ENCODE assay signal across 7 cellular contexts in the genomic region with DNA sequence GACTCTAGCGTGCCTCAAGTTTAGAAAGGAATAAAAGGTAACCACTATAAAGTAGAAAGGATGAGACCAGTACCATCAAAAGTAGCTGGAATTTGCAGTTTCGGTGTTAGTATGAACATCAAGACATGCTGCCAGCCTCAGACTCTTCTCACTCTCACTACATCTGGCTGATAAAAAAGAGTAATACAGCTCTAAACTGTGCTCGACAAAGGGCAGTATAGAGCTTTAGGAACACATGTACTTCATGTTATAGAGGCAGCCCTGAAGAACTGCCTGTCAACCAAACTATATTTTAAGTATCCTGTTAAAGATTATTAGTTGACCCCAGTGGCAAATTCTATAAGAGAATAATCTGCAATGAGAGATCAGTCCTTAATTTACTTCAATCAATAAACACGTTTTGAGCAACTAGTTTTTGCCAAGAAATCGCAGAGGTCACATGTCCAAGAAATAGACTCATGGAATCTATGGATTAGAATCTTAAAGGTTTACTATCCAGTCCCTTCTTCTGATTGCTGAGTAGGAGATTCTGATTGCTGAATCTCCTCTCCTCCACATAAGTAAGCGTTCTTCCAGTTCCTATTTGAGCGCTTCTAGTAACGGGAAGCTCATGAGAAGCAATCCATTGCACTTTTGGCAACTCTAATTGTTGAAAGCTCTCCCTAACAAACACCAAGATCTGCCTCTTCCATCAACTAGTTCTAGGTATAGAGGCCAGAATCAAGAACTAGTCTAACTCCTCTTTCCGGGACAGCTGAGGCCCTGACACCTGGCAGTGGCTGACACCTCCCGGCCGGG. TPM values are rescaled to one million over a fixed set of nuclear protein-coding genes. Genes with fewer than 3 reads are reported as not detected.
A peak's percentile ranks its signal among the peaks of the same experiment; 100 is the strongest.
DNase-seq lines count a peak whose midpoint lies in the region; ATAC-seq, FAIRE-seq and TF ChIP-seq lines count a peak whose summit lies in the region.

No MANE protein-coding gene starts in this region.

- peaks cover 20% of the 10 kb centered on the region for H3K79me2 ChIP-seq in keratinocyte (ENCODE audit: control insufficient read depth, insufficient read depth, low read length)

- H3K4me2 ChIP-seq in keratinocyte (ENCODE audit: control insufficient read depth, extremely low read depth, insufficient read depth, low read depth, low read length) = peak overlapping the region; percentile 90

- peak overlapping the region; percentile 83 for H3K9ac ChIP-seq in keratinocyte (ENCODE audit: control insufficient read depth, extremely low read depth, insufficient read depth, low read length)
- peak overlapping the region; percentile 79 to 84 for H3K9ac ChIP-seq in stomach smooth muscle (ENCODE audit: low read length in 2 of 2)

- H2AFZ ChIP-seq in keratinocyte (ENCODE audit: control insufficient read depth, low read length) = peak overlapping the region; percentile 91

- no peaks in the 10 kb centered on the region for H3K9me3 Mint-ChIP-seq in activated naive CD8-positive, alpha-beta T cell treated with anti-CD3 and anti-CD28 coated beads, Interleukin-2, amount 50 U/mL, for 24 hours

- dilution Hi-C loops in keratinocyte (cut with MboI; ENCODE audit: extremely low pct_ligation_motif_present, low sequenced_read_pairs) = no loop called here

- H3K9me3 ChIP-seq in keratinocyte (ENCODE audit: control insufficient read depth, low read depth, low read length) (no peaks in the 10 kb centered on the region), stomach smooth muscle (ENCODE audit: control insufficient read depth in 2 of 2, low read length in 2 of 2) (no peaks in the 10 kb centered on the region)

- ATAC-seq in GM18520 (IDR thresholded peaks at IDR 0.05; ENCODE audit: unreplicated experiment) (peak; percentile 11), GM21526 (IDR thresholded peaks at IDR 0.05; ENCODE audit: low FRiP score, unreplicated experiment) (no peak), HG03139 (IDR thresholded peaks at IDR 0.05; ENCODE audit: unreplicated experiment) (no peak)
- ATAC-seq in activated naive CD8-positive, alpha-beta T cell treated with anti-CD3 and anti-CD28 coated beads, Interleukin-2, amount 50 U/mL, for 24 hours = peak; percentile 21

- TF ChIP-seq CTCF in keratinocyte (optimal IDR thresholded peaks at IDR 0.05 in 1 of 3, IDR thresholded peaks at IDR 0.05 in 1 of 3, conservative IDR thresholded peaks at IDR 0.05 in 1 of 3; ENCODE audit: extremely low read depth in 1 of 3, insufficient read depth in 2 of 3, low read length in 3 of 3) = no peak

- no peaks in the 10 kb centered on the region for H3K36me3 ChIP-seq in keratinocyte (ENCODE audit: control insufficient read depth in 2 of 2, extremely low read depth in 1 of 2, insufficient read depth in 2 of 2, low read length in 2 of 2)
- no peaks in the 10 kb centered on the region for H3K36me3 ChIP-seq in stomach smooth muscle (ENCODE audit: control insufficient read depth in 2 of 2, insufficient read depth in 2 of 2, low read length in 2 of 2)

- H3K4me3 Mint-ChIP-seq in activated naive CD8-positive, alpha-beta T cell treated with anti-CD3 and anti-CD28 coated beads, Interleukin-2, amount 50 U/mL, for 24 hours = peak overlapping the region; percentile 96

- H3K27me3 Mint-ChIP-seq in activated naive CD8-positive, alpha-beta T cell treated with anti-CD3 and anti-CD28 coated beads, Interleukin-2, amount 50 U/mL, for 24 hours = peaks cover 3% of the 10 kb centered on the region

- no peak for FAIRE-seq in keratinocyte (lab: Jason Lieb, UNC)

- H3K4me3 ChIP-seq in keratinocyte (ENCODE audit: control insufficient read depth in 2 of 3, extremely low read depth in 1 of 3, insufficient read depth in 2 of 3, low read depth in 1 of 3, low read length in 3 of 3) (peak overlapping the region; percentile 70 to 86 (median 78)), stomach smooth muscle (ENCODE audit: low read length in 2 of 2) (peak overlapping the region; percentile 56 to 85)

- no peaks in the 10 kb centered on the region for H3K27me3 ChIP-seq in keratinocyte (ENCODE audit: control insufficient read depth, extremely low read depth, insufficient read depth, low read length)
- no peaks in the 10 kb centered on the region for H3K27me3 ChIP-seq in stomach smooth muscle (ENCODE audit: control insufficient read depth in 1 of 2, insufficient read depth in 2 of 2, low read length in 2 of 2)

- H3K27ac Mint-ChIP-seq in activated naive CD8-positive, alpha-beta T cell treated with anti-CD3 and anti-CD28 coated beads, Interleukin-2, amount 50 U/mL, for 24 hours = peak overlapping the region; percentile 87

- H3K9me1 ChIP-seq in keratinocyte (ENCODE audit: control insufficient read depth, extremely low read depth, insufficient read depth, low read length) = no peaks in the 10 kb centered on the region

- peaks cover 17% of the 10 kb centered on the region for H3K4me1 ChIP-seq in keratinocyte (ENCODE audit: control insufficient read depth, extremely low read depth, insufficient read depth, low read length)
- H3K4me1 ChIP-seq in stomach smooth muscle (ENCODE audit: control insufficient read depth, insufficient read depth, low read length) = peaks cover 16% of the 10 kb centered on the region

- no peaks in the 10 kb centered on the region for H4K20me1 ChIP-seq in keratinocyte (ENCODE audit: control insufficient read depth, extremely low read depth, insufficient read depth, low read length)

- DNase-seq in HT1080 (ENCODE audit: low read depth) (peak; percentile 8), keratinocyte (ENCODE audit: low read depth, low spot score) (no peak)
- no peak for DNase-seq in activated naive CD8-positive, alpha-beta T cell treated with anti-CD3 and anti-CD28 coated beads, Interleukin-2, amount 50 U/mL, for 24 hours

- peaks cover 12% of the 10 kb centered on the region for H3K36me3 Mint-ChIP-seq in activated naive CD8-positive, alpha-beta T cell treated with anti-CD3 and anti-CD28 coated beads, Interleukin-2, amount 50 U/mL, for 24 hours (ENCODE audit: low read depth)

- peaks cover 57% of the 10 kb centered on the region for H3K4me1 Mint-ChIP-seq in activated naive CD8-positive, alpha-beta T cell treated with anti-CD3 and anti-CD28 coated beads, Interleukin-2, amount 50 U/mL, for 24 hours

- H3K27ac ChIP-seq in keratinocyte (ENCODE audit: control insufficient read depth, insufficient read depth, low read length) (peak overlapping the region; percentile 62), stomach smooth muscle (ENCODE audit: low read length) (peak overlapping the region; percentile 89)

RNA-seq across cellular contexts. Expression of gene XPA, which starts 0.9 kb away (rescaled TPM):
- 5.4 and 7.9 TPM in 2 replicates for total RNA-seq in HT1080 (2014; rRNA removed; shearing (Covaris generic))
- polyA plus RNA-seq in HT1080 (2015; cell fraction: cytosol; rRNA removed) = 6.4 and 6.6 TPM in 2 replicates
- 4.7 and 7.6 TPM in 2 replicates for polyA plus RNA-seq in HT1080 (2015; cell fraction: nucleus; rRNA removed)
- polyA plus RNA-seq in keratinocyte = 1.9 to 4.1 TPM (median 1.9 TPM) in 3 replicates
- polyA plus RNA-seq in keratinocyte (2011; ENCODE audit: low read depth) = 15.5 TPM
- 2.1 and 2.3 TPM in 2 replicates for polyA plus RNA-seq in keratinocyte (2011; cell fraction: cytosol; rRNA removed)
- polyA plus RNA-seq in keratinocyte (2011; cell fraction: nucleus; rRNA removed) = 1.5 and 2.7 TPM in 2 replicates
- polyA plus RNA-seq in keratinocyte (2012; ENCODE audit: low replicate concordance) = 6.3 and 8.1 TPM in 2 replicates
- polyA minus RNA-seq in keratinocyte = 2.2 TPM in 1 of 3 replicates, not detected in the others
- polyA minus RNA-seq in keratinocyte (2011; cell fraction: cytosol; rRNA and poly(A)+ RNA removed) = not detected
- polyA minus RNA-seq in keratinocyte (2011; cell fraction: nucleus; rRNA and poly(A)+ RNA removed) = 1.3 and 2.5 TPM in 2 replicates

Comparison
In these comparisons a context has a peak if more than half of its experiments do, and no peak if none do; other contexts are left out.
1. ATAC-seq: peak in GM18520 (single experiment) and activated naive CD8-positive, alpha-beta T cell treated with anti-CD3 and anti-CD28 coated beads, Interleukin-2, amount 50 U/mL, for 24 hours (single experiment); none in GM21526 (single experiment) and HG03139 (single experiment).